ENCODE assay signal across 8 cellular contexts in the genomic region with DNA sequence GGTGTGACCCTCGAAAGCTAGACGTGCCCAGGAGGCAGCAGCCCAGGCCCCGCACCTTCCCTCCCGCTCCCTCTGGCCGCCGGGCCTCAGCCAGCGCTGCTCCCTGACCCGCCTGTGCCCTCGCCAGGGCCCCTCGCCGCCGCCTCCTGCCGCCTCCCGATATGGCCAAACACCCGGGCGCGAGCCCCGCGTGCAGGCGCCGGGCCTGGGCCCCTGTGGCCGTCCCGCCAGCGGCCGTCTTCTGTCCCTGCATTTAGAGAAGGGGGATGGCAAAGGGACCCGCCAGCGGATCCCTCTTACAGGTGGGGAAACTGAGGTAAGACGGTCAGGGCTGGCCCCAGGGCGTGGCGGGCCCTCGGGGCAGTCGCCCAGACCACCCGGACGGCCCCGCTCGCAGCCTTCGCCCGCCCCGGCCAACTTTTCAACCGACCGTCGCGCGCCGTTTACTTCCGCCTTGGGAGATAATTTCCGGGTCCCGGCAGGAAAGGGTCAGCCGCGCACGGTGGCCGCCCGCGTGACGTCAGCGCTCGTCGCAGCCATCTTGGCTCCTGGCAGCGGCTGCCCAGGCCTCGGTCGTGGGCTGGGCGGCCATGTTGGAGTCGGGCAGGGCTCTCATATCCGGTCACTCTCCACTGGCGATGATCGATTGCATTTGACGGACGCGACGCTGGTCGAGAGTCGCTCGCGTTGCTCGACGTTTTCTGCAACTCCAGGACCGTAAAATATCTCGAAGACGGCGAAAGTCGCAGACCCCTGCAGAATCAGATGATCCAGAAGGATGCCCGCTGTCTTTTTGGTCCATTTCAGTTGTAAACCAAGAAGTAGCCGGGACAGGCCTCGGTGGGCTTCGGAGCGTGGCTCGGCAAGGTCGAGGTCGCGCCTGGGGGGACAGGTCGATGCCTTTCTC. TPM values are rescaled to one million over a fixed set of nuclear protein-coding genes. Genes with fewer than 3 reads are reported as not detected.
DNase-seq lines count a peak whose midpoint lies in the region; ATAC-seq and TF ChIP-seq lines count a peak whose summit lies in the region.

No MANE protein-coding gene starts in this region.

- CTCF ChIA-PET in A673 (lab: Charles Lee) = no interaction called here

- peaks cover 18% of the 10 kb centered on the region for H3K27me3 ChIP-seq in A673 (replicated peaks; ENCODE audit: insufficient read depth, low read depth, low read length, poor library complexity)
- H3K27me3 ChIP-seq in kidney epithelial cell (ENCODE audit: control insufficient read depth, insufficient read depth, low read length) = peaks cover 22% of the 10 kb centered on the region

- POLR2A ChIA-PET in A673 (lab: Charles Lee; ENCODE audit: low non-redundant PET) = no interaction called here

- intact Hi-C loops in A673 (cut with micrococcal nuclease; ENCODE audit: unreplicated experiment) = no loop called here

- TF ChIP-seq CTCF in A673 (conservative IDR thresholded peaks at IDR 0.05; ENCODE audit: low read depth, low read length) (no peak), kidney epithelial cell (IDR thresholded peaks at IDR 0.05; ENCODE audit: insufficient read depth, low read length, poor library complexity, severe bottlenecking) (no peak)

- no TSS peak for BruUV-seq in A673 (replicated peaks; lab: Mats Ljungman, UMichigan)

- H3K36me3 ChIP-seq in A673 (ENCODE audit: insufficient read depth, low read length, poor library complexity, severe bottlenecking) = no peaks in the 10 kb centered on the region
- H3K36me3 ChIP-seq in kidney epithelial cell (ENCODE audit: control insufficient read depth, insufficient read depth, low read length) = no peaks in the 10 kb centered on the region

- H3K9me3 ChIP-seq in A673 (ENCODE audit: low read depth, low read length, poor library complexity, severe bottlenecking) = no peaks in the 10 kb centered on the region

- H3K27ac ChIP-seq in A673 (ENCODE audit: low read depth, low read length, poor library complexity, severe bottlenecking) = peak overlapping the region; percentile 75

- no peaks in the 10 kb centered on the region for H3K4me1 ChIP-seq in A673 (ENCODE audit: insufficient read depth, low read length, poor library complexity, severe bottlenecking)

- ATAC-seq in GM18867 (IDR thresholded peaks at IDR 0.05; ENCODE audit: unreplicated experiment) (peak; percentile 86), HG03097 (IDR thresholded peaks at IDR 0.05; ENCODE audit: low FRiP score, unreplicated experiment) (peak; percentile 86)

- H3K4me3 ChIP-seq in A673 (ENCODE audit: low read depth, low read length, poor library complexity, severe bottlenecking) = peak overlapping the region; percentile 59
- H3K4me3 ChIP-seq in kidney epithelial cell (ENCODE audit: low read depth, low read length) = peak overlapping the region; percentile 75

- DNase-seq in A673 (ENCODE audit: low spot score) (peak; percentile 85), NCI-H226 (peak; percentile 69), cerebellum (ENCODE audit: low spot score) (peak; percentile 97), kidney epithelial cell (ENCODE audit: low read depth) (peak; percentile 65)
- DNase-seq in activated CD4-positive, alpha-beta T cell treated with anti-CD3 and anti-CD28 coated beads for 1 hour = peak; percentile 65
- DNase-seq in stimulated activated CD4-positive, alpha-beta T cell treated with anti-CD3 and anti-CD28 coated beads, Interleukin-15, amount 100 ng/mL, for 1 hour (ENCODE audit: low read depth in 1 of 2, low spot score in 1 of 2) = peak; percentile 60 to 70

RNA-seq across cellular contexts. Expression of gene GNG13, which starts 7.1 kb away (rescaled TPM):
- total RNA-seq in A673 (2021) (not detected in 2 replicates), cerebellum (not detected), kidney epithelial cell (not detected in 2 replicates)

RNA-seq across cellular contexts. Expression of gene CHTF18, which starts 19.2 kb away (rescaled TPM):
- total RNA-seq in A673 (2021) = 124 and 125 TPM in 2 replicates
- 12.9 TPM for total RNA-seq in cerebellum
- 20.8 and 23.9 TPM in 2 replicates for total RNA-seq in kidney epithelial cell

RNA-seq across cellular contexts. Expression of gene RPUSD1, which starts 19.4 kb away (rescaled TPM):
- 36.1 and 41.1 TPM in 2 replicates for total RNA-seq in A673 (2021)
- 9.1 TPM for total RNA-seq in cerebellum
- total RNA-seq in kidney epithelial cell = 42.0 and 51.7 TPM in 2 replicates

RNA-seq across cellular contexts. Expression of gene MSLN, which starts 47.1 kb away (rescaled TPM):
- total RNA-seq in A673 (2021) (not detected in 2 replicates), cerebellum (not detected), kidney epithelial cell (8.6 and 14.2 TPM in 2 replicates)

Comparison
In these comparisons a context has a peak if more than half of its experiments do, and no peak if none do; other contexts are left out.
1. Peak in every context shown above with its lines: DNase-seq, ATAC-seq, H3K4me3 ChIP-seq and H3K27ac ChIP-seq.